Comparison of ENCODE assay signal across 6 cellular contexts in the genomic region with DNA sequence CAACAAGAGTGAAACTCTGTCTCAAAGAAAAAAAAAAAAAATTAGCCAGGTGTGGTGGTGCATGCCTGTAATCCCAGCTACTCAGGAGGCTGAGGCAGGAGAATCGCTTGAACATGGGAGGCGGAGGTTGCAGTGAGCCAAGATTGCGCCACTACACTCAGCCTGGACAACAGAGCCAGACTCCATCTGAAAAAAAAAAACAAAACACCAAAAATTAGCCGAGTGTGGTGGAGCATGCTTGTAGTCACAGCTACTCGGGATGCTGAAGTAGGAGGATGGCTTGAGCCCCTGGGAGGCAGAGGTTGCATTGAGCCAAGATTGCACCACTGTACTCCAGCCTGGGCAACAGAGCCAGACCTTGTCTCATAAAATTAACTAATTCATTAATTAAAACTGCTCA. TPM values are rescaled to one million over a fixed set of nuclear protein-coding genes. Genes with fewer than 3 reads are reported as not detected.
"Had no signal": no experiment of that assay in that cellular context is flagged by ENCODE, and none has a peak within 500 bp of the region (broad histone marks: within the 10 kb centered on the region; RNA-seq: fewer than 3 reads in every experiment).

No MANE protein-coding gene starts in this region.

RNA-seq across cellular contexts. Expression of gene LDLRAD2, which starts 35.1 kb away (rescaled TPM):
- total RNA-seq: activated CD4-positive, alpha-beta memory T cell treated with anti-CD3 and anti-CD28 coated beads, Interleukin-2, amount 10 ng/mL, durations not matched to agents 7 days and 5 days; ascending aorta; M059J; PC-3; Right ventricle myocardium inferior; SK-MEL-5 had no signal
